8 cellular contexts compared by ENCODE assay signal in the genomic region with DNA sequence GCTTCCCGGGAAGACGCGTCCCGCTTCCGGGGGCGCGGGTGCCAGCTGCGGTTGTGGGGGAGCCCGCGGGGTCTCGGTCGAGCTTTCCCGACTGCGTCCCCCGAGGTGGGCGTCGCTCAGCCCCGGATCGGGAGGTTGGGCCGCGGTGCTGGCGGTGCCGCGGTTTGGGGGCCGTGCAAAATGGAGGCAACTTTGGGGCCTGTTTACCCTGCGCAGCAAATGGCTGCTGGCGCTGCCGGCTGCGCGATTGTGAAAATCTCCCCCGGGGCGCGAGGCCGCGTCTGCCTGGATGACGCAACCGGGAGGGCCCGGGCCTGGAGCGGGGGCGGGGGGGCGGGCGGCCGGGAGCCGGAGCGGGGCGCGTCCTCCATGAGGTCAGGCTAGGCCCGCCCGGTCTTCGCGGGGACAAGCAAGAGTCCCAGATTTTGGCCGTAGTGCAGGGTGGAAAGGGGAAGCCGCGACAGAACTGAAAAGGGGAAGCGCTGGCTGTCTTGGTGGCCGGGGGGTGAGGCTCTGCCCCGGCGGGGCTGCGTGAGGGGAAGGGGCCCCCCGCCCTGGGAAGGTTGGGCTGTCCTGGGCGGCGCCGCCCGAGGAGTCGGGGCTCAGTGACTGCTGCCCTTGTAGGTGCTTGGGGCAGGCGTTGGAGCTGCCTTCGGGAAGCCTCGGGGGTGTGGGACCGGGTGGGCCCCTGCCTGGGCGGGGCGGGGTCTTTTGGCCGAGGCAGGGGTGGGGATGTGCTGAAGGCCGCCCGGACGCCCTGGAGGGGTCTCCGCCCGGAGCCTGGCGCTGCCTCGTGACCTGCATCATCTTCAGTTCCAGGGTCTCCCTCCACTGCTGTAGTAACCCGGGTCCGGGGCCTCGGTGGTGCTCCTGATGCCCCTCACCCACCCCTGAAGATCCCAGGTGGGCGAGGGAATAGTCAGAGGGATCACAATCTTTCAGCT. TPM values are rescaled to one million over a fixed set of nuclear protein-coding genes. Genes with fewer than 3 reads are reported as not detected.
DNase-seq lines count a peak whose midpoint lies in the region; ATAC-seq and TF ChIP-seq lines count a peak whose summit lies in the region.

No MANE protein-coding gene starts in this region.

- H3K4me3 Mint-ChIP-seq in activated CD8-positive, alpha-beta T cell treated with anti-CD3 and anti-CD28 coated beads, Interleukin-2, amount 10 ng/mL, durations not matched to agents 7 days and 5 days = peak overlapping the region; percentile 90

- peak overlapping the region; percentile 88 for H3K27ac Mint-ChIP-seq in activated CD8-positive, alpha-beta T cell treated with anti-CD3 and anti-CD28 coated beads, Interleukin-2, amount 10 ng/mL, durations not matched to agents 7 days and 5 days

- TF ChIP-seq CTCF in GM12865 (IDR thresholded peaks at IDR 0.05; ENCODE audit: insufficient read depth, low read depth, low read length, missing control alignments) (no peak), lower leg skin (IDR thresholded peaks at IDR 0.05) (no peak)

- POLR2A ChIA-PET in activated CD8-positive, alpha-beta T cell treated with anti-CD3 and anti-CD28 coated beads, Interleukin-2, amount 10 ng/mL, durations not matched to agents 7 days and 5 days (lab: Charles Lee) = interaction anchor here (0.6 to 2.9 kb wide), 19 partner anchors 9 to 351 kb away, joined by 3 to 30 read pairs (median 5); a partner anchor contains a TSS

- ATAC-seq in activated CD8-positive, alpha-beta T cell treated with anti-CD3 and anti-CD28 coated beads, Interleukin-2, amount 10 ng/mL, durations not matched to agents 7 days and 5 days = peak; percentile 12
- ATAC-seq in GM21367 (IDR thresholded peaks at IDR 0.05; ENCODE audit: unreplicated experiment) (no peak), HG02763 (IDR thresholded peaks at IDR 0.05; ENCODE audit: unreplicated experiment) (no peak)

- H3K4me3 ChIP-seq in GM12865 (ENCODE audit: low read depth, low read length) (peak overlapping the region; percentile 90), lower leg skin (ENCODE audit: low read depth, poor library complexity, severe bottlenecking) (peak overlapping the region; percentile 100)

- no peaks in the 10 kb centered on the region for H3K9me3 Mint-ChIP-seq in activated CD8-positive, alpha-beta T cell treated with anti-CD3 and anti-CD28 coated beads, Interleukin-2, amount 10 ng/mL, durations not matched to agents 7 days and 5 days (ENCODE audit: insufficient read depth)

- H3K36me3 Mint-ChIP-seq in activated CD8-positive, alpha-beta T cell treated with anti-CD3 and anti-CD28 coated beads, Interleukin-2, amount 10 ng/mL, durations not matched to agents 7 days and 5 days (ENCODE audit: low read depth) = peaks cover 39% of the 10 kb centered on the region

- TF ChIP-seq POLR2A in lower leg skin (IDR thresholded peaks at IDR 0.05) = no peak

- 1 to 2% methylated on average over 46 to 73 of the region's 83 CpGs for WGBS in lower leg skin, 2 donors

- no peaks in the 10 kb centered on the region for H3K27me3 Mint-ChIP-seq in activated CD8-positive, alpha-beta T cell treated with anti-CD3 and anti-CD28 coated beads, Interleukin-2, amount 10 ng/mL, durations not matched to agents 7 days and 5 days (ENCODE audit: low read depth)

- intact Hi-C loops in lower leg skin (cut with DNase I; ENCODE audit: low total_unique reads) = loop anchor here (5.0 to 10.0 kb wide), 3 partner anchors 34 to 124 kb away; a partner anchor contains a TSS

- H3K4me1 Mint-ChIP-seq in activated CD8-positive, alpha-beta T cell treated with anti-CD3 and anti-CD28 coated beads, Interleukin-2, amount 10 ng/mL, durations not matched to agents 7 days and 5 days (ENCODE audit: low read depth) = peaks cover 50% of the 10 kb centered on the region

- CTCF ChIA-PET in activated CD8-positive, alpha-beta T cell treated with anti-CD3 and anti-CD28 coated beads, Interleukin-2, amount 10 ng/mL, durations not matched to agents 7 days and 5 days (lab: Charles Lee) = interaction anchor here (0.9 to 1.8 kb wide), 3 partner anchors 18 to 157 kb away, joined by 3 to 5 read pairs (median 4); no protein-coding TSS in a partner anchor

- DNase-seq in GM12865 (ENCODE audit: low read depth) (peak; percentile 76), NCI-H446 treated with DMSO at 0.1 percent for 48 hours (lab: John Stamatoyannopoulos, UW) (peak; percentile 12), ecto neural progenitor cell (ENCODE audit: low spot score) (peak; percentile 73), lower leg skin (ENCODE audit: low spot score in 2 of 2) (peak; percentile 76 to 98)
- DNase-seq in activated CD8-positive, alpha-beta T cell treated with anti-CD3 and anti-CD28 coated beads, Interleukin-2, amount 10 ng/mL, durations not matched to agents 7 days and 5 days = peak; percentile 75
- peak; percentile 56 to 59 for DNase-seq in stimulated activated CD4-positive, alpha-beta T cell treated with anti-CD3 and anti-CD28 coated beads, Interleukin-2, amount 100 ng/mL, for 48 hours

RNA-seq across cellular contexts. Expression of a gene that starts 11.1 kb away (rescaled TPM):
- total RNA-seq in activated CD8-positive, alpha-beta T cell treated with anti-CD3 and anti-CD28 coated beads, Interleukin-2, amount 10 ng/mL, durations not matched to agents 7 days and 5 days = under 1 TPM; 0.16 to 0.34 TPM
- under 1 TPM; 0.30 to 0.97 (median 0.76) TPM for total RNA-seq in lower leg skin

RNA-seq across cellular contexts. Expression of a gene that starts 14.6 kb away (rescaled TPM):
- total RNA-seq in activated CD8-positive, alpha-beta T cell treated with anti-CD3 and anti-CD28 coated beads, Interleukin-2, amount 10 ng/mL, durations not matched to agents 7 days and 5 days = not detected
- not detected for total RNA-seq in lower leg skin

RNA-seq across cellular contexts. Expression of a gene that starts 21.7 kb away (rescaled TPM):
- total RNA-seq in activated CD8-positive, alpha-beta T cell treated with anti-CD3 and anti-CD28 coated beads, Interleukin-2, amount 10 ng/mL, durations not matched to agents 7 days and 5 days = 10 to 100 TPM; 10.3 to 12.1 TPM
- total RNA-seq in lower leg skin = 1 to 10 TPM in 3 of 4 donors, under 1 TPM in 1; 0.13 to 1.3 (median 1.2) TPM

RNA-seq across cellular contexts. Expression of a gene that starts 34.2 kb away (rescaled TPM):
- total RNA-seq in activated CD8-positive, alpha-beta T cell treated with anti-CD3 and anti-CD28 coated beads, Interleukin-2, amount 10 ng/mL, durations not matched to agents 7 days and 5 days = 100 to 1,000 TPM; 157 to 163 TPM
- 10 to 100 TPM; 35.6 to 85.6 (median 47.8) TPM for total RNA-seq in lower leg skin

RNA-seq across cellular contexts. Expression of a gene that starts 34.7 kb away (rescaled TPM):
- total RNA-seq in activated CD8-positive, alpha-beta T cell treated with anti-CD3 and anti-CD28 coated beads, Interleukin-2, amount 10 ng/mL, durations not matched to agents 7 days and 5 days = 10 to 100 TPM; 78.0 to 79.9 TPM
- 10 to 100 TPM; 52.2 to 80.5 (median 70.0) TPM for total RNA-seq in lower leg skin

Comparison
In these comparisons a context has a peak if more than half of its experiments do, and no peak if none do; other contexts are left out.
1. DNase-seq: peak in every context shown above with its lines; median percentile 87 in lower leg skin; 76 in GM12865; 75 in activated CD8-positive, alpha-beta T cell treated with anti-CD3 and anti-CD28 coated beads, Interleukin-2, amount 10 ng/mL, durations not matched to agents 7 days and 5 days; 73 in ecto neural progenitor cell; 58 in stimulated activated CD4-positive, alpha-beta T cell treated with anti-CD3 and anti-CD28 coated beads, Interleukin-2, amount 100 ng/mL, for 48 hours; 12 in NCI-H446 treated with DMSO at 0.1 percent for 48 hours.
2. RNA of a gene that starts 21.7 kb away (total RNA-seq): 10.3 to 12.1 TPM in activated CD8-positive, alpha-beta T cell treated with anti-CD3 and anti-CD28 coated beads, Interleukin-2, amount 10 ng/mL, durations not matched to agents 7 days and 5 days; 0.13 to 1.3 TPM in lower leg skin; every median in the first group is over 4 times any median in the second.